12 cellular contexts compared by ENCODE assay signal in genomic region chr10:77287647-77288120, GRCh38.
A peak's percentile ranks its signal among the peaks of the same experiment; 100 is the strongest.
DNase-seq lines count a peak whose midpoint lies in the region; ATAC-seq, FAIRE-seq and TF ChIP-seq lines count a peak whose summit lies in the region.
"Had no signal": no experiment of that assay in that cellular context is flagged by ENCODE, and none has a peak within 500 bp of the region (broad histone marks: within the 10 kb centered on the region; RNA-seq: fewer than 3 reads in every experiment).

No MANE protein-coding gene starts in this region.

- no peaks in the 10 kb centered on the region for H3K36me3 ChIP-seq in mucosa of descending colon (ENCODE audit: low read depth)
- H3K36me3 ChIP-seq: ovary had no signal

- 4% methylated on average over 2 of the region's 2 CpGs for WGBS in A549 (ENCODE audit: missing lambda C conversion rate)

- no peak for FAIRE-seq in A549 (lab: Jason Lieb, UNC)

- TF ChIP-seq POLR2A in A549 (IDR thresholded peaks at IDR 0.05; ENCODE audit: low read length): no peak

- H3K9me3 ChIP-seq in A549 (no peaks in the 10 kb centered on the region), mucosa of descending colon (no peaks in the 10 kb centered on the region)
- H3K9me3 ChIP-seq: ovary had no signal

- ATAC-seq in A549 (peak in 1 of 2 experiments; percentile 65; a peak in 3 of 6 replicates), mucosa of descending colon (peak; percentile 87), GM18502 (IDR thresholded peaks at IDR 0.05; ENCODE audit: poor library complexity, unreplicated experiment) (no peak)
- ATAC-seq: esophagus mucosa had no signal

- H3K4me3 ChIP-seq in A549: no peak overlapping the region
- H3K4me3 ChIP-seq in mucosa of descending colon: no peak overlapping the region
- H3K4me3 ChIP-seq: ovary, SK-N-MC had no signal

- H3K4me2 ChIP-seq in A549: peak overlapping the region; percentile 26

- peaks cover 54% of the 10 kb centered on the region for H3K4me1 ChIP-seq in A549
- H3K4me1 ChIP-seq in mucosa of descending colon (ENCODE audit: low read depth): peaks cover 11% of the 10 kb centered on the region

- TF ChIP-seq CTCF in A549 (IDR thresholded peaks at IDR 0.05) (no peak), VCaP (conservative IDR thresholded peaks at IDR 0.05) (no peak), mucosa of descending colon (IDR thresholded peaks at IDR 0.05) (no peak)

- intact Hi-C loops in mucosa of descending colon (cut with DNase I, micrococcal nuclease): no loop called here

- POLR2A ChIA-PET in A549 (lab: Yijun Ruan, JAX): no interaction called here

- no peak for TF ChIP-seq EP300 in A549 (IDR thresholded peaks at IDR 0.05)

- CTCF ChIA-PET in A549 (lab: Yijun Ruan, JAX): interaction anchor here (0.8 to 2.2 kb wide), 6 partner anchors 10 to 122 kb away, joined by 3 to 6 read pairs (median 3); no protein-coding TSS in a partner anchor

- TF ChIP-seq RAD21 in A549 (conservative IDR thresholded peaks at IDR 0.05 in 1 of 2, IDR thresholded peaks at IDR 0.05 in 1 of 2): no peak

- peak overlapping the region; percentile 9 to 31; a peak in 3 of 6 replicates for H3K27ac ChIP-seq in A549
- H3K27ac ChIP-seq in VCaP: peak overlapping the region; percentile 86
- H3K27ac ChIP-seq: ovary, SK-N-MC had no signal

- DNase-seq in A549 (ENCODE audit: low read depth in 1 of 2, low spot score in 1 of 2) (peak in 1 of 2 experiments; percentile 67), HuH-7 (ENCODE audit: low spot score) (peak; percentile 26), mucosa of descending colon (peak in 1 of 3 donors; percentile 19), Kasumi-1 (lab: John Stamatoyannopoulos, UW) (no peak), NCI-H526 treated with DMSO at 0.1 percent for 48 hours (lab: John Stamatoyannopoulos, UW) (no peak)
- DNase-seq in stimulated activated CD4-positive, alpha-beta T cell treated with anti-CD3 and anti-CD28 coated beads, Interleukin-1b, Interleukin-23, amount 100 ng/mL, for 48 hours: no peak
- DNase-seq: activated CD4-positive, alpha-beta T cell treated with anti-CD3 and anti-CD28 coated beads for 1 hour; ovary had no signal

TF ChIP-seq in A549, 52 proteins besides CTCF, POLR2A, EP300 and RAD21:
- TF ChIP-seq TFCP2L1 (CRISPR knock-in tag; IDR thresholded peaks at IDR 0.05): no peak
- TF ChIP-seq ZFP36 (IDR thresholded peaks at IDR 0.05; ENCODE audit: borderline replicate concordance, partially characterized antibody): peak; percentile 73
- TF ChIP-seq MAX (IDR thresholded peaks at IDR 0.05): peak; percentile 49; the same call in 1 of the 2 replicates
- peak; percentile 93 for TF ChIP-seq GATA3 (IDR thresholded peaks at IDR 0.05; ENCODE audit: borderline replicate concordance)
